18 cellular contexts compared by ENCODE assay signal in the genomic region with DNA sequence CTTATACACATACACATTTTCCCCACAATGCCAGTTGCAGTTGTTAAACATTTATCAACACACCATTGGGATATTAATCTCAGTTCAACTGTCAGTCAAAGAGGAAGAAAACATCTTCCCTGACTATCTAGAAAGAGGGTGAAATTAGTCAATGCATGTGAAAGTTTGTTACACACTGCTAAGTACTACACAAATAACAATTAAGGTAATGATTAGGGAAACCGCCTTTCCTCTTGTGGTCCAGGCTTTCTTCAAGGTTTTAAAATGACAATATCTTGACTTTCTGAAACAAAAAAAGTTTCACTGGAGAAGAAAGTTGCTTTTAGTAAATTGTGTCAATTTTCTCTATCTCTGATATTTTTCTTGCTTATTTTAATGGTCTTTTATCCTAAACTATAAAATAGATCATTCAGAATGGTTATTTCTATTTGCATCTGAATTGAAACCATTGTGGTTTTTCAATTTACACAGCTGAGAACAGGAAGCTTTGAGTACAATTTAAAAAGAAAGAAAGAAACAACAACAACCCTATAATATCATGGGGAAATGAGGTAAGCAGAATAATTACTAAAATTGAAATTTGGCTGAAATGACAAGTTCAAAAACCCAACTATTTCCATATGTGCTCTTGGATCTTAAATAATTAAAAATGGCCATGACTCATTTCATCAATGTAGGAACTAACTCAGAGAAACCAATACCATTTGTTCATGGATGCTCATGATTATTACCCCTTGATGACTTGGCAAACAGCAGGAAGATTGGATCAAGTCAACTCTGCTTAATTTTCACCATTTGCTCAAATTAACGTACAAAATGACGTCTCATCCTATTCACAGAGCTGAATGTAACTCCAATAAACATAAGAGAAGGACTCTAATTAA. TPM values are rescaled to one million over a fixed set of nuclear protein-coding genes. Genes with fewer than 3 reads are reported as not detected.
A peak's percentile ranks its signal among the peaks of the same experiment; 100 is the strongest.
DNase-seq lines count a peak whose midpoint lies in the region; ATAC-seq, FAIRE-seq and TF ChIP-seq lines count a peak whose summit lies in the region.
"Had no signal": no experiment of that assay in that cellular context is flagged by ENCODE, and none has a peak within 500 bp of the region (broad histone marks: within the 10 kb centered on the region; RNA-seq: fewer than 3 reads in every experiment).

No MANE protein-coding gene starts in this region.

- no peak overlapping the region for H2BK5ac ChIP-seq in H9 (ENCODE audit: insufficient read length, low read length)

- no peak overlapping the region for H3K4me2 ChIP-seq in H9 (ENCODE audit: insufficient read depth, insufficient read length, low read length)

- H2BK12ac ChIP-seq in H9 (ENCODE audit: insufficient read length, low read depth, low read length) = no peak overlapping the region

- H3K27ac ChIP-seq in H9 (ENCODE audit: insufficient read length, low read depth, low read length) = no peak overlapping the region

- no peak overlapping the region for H3K4ac ChIP-seq in H9 (ENCODE audit: low read depth, low read length)

- H3K79me2 ChIP-seq in H9 (ENCODE audit: insufficient read depth, low read length) = no peaks in the 10 kb centered on the region

- no peak overlapping the region for H3K23ac ChIP-seq in H9 (ENCODE audit: insufficient read length, low read depth, low read length)

- no peak overlapping the region for H3K56ac ChIP-seq in H9 (ENCODE audit: insufficient read length, low read depth, low read length)

- ATAC-seq in HG03159 (IDR thresholded peaks at IDR 0.05; ENCODE audit: unreplicated experiment) = peak; percentile 96
- ATAC-seq: right cardiac atrium had no signal

- H3T11ph ChIP-seq in H9 (ENCODE audit: low read length) = no peak overlapping the region

- peak; percentile 89 for FAIRE-seq in GM19239 (lab: Jason Lieb, UNC)

- H3K27ac Mint-ChIP-seq in H9 (peak overlapping the region in 2 of 3 experiments; percentile 13 to 54; a peak in 1 of 7 replicates), osteocyte (ENCODE audit: unreplicated experiment) (no peak overlapping the region)
- H3K27ac Mint-ChIP-seq: activated CD4-positive, alpha-beta T cell treated with anti-CD3 and anti-CD28 coated beads, Interleukin-2, amount 10 ng/mL, durations not matched to agents 24 days and 14 days had no signal

- no peaks in the 10 kb centered on the region; the same call in 1 of the 2 replicates for H3K4me1 ChIP-seq in H9 (ENCODE audit: insufficient read depth, low read length)
- H3K4me1 ChIP-seq: HAP-1 had no signal

- no peak overlapping the region for H4K5ac ChIP-seq in H9 (ENCODE audit: insufficient read length, low read depth, low read length)

- H3K14ac ChIP-seq in H9 (ENCODE audit: insufficient read depth, low read length) = no peak overlapping the region

- H2AK5ac ChIP-seq in H9 (ENCODE audit: insufficient read length, low read length) = no peak overlapping the region

- peaks cover 8 to 9% of the 10 kb centered on the region in 2 experiments for H3K4me1 Mint-ChIP-seq in H9
- H3K4me1 Mint-ChIP-seq in osteocyte (ENCODE audit: unreplicated experiment) = no peaks in the 10 kb centered on the region
- H3K4me1 Mint-ChIP-seq: central memory CD8-positive, alpha-beta T cell had no signal

- H3K18ac ChIP-seq in H9 (ENCODE audit: insufficient read length, low read depth, low read length) = no peak overlapping the region

- no peak overlapping the region for H4K91ac ChIP-seq in H9 (ENCODE audit: insufficient read length, low read depth, low read length)

- no peak overlapping the region for H2BK20ac ChIP-seq in H9 (ENCODE audit: low read depth, low read length, poor library complexity, severe bottlenecking)

- no peak overlapping the region for H4K8ac ChIP-seq in H9 (replicated peaks; ENCODE audit: insufficient read length, low read depth, low read length)

- H3K4me3 Mint-ChIP-seq in H9 = no peak overlapping the region
- H3K4me3 Mint-ChIP-seq in osteocyte (ENCODE audit: unreplicated experiment) = no peak overlapping the region
- H3K4me3 Mint-ChIP-seq: activated CD4-positive, alpha-beta T cell treated with anti-CD3 and anti-CD28 coated beads, Interleukin-2, amount 10 ng/mL, durations not matched to agents 24 days and 14 days; central memory CD8-positive, alpha-beta T cell had no signal

- no peaks in the 10 kb centered on the region for H3K79me1 ChIP-seq in H9 (ENCODE audit: insufficient read depth, low read depth, low read length, poor library complexity, severe bottlenecking)

- no peaks in the 10 kb centered on the region for H3K27me3 Mint-ChIP-seq in H9 (ENCODE audit: low read depth)
- peaks cover 4% of the 10 kb centered on the region for H3K27me3 Mint-ChIP-seq in osteocyte (ENCODE audit: unreplicated experiment)
- H3K27me3 Mint-ChIP-seq: central memory CD8-positive, alpha-beta T cell had no signal

- H3K9me3 ChIP-seq in H9 (ENCODE audit: control insufficient read depth, low read depth, low read length) = no peaks in the 10 kb centered on the region
- H3K9me3 ChIP-seq: HAP-1 had no signal

- no peak overlapping the region for H3K9ac ChIP-seq in H9 (ENCODE audit: extremely low read depth, insufficient read length, low read length)

- H3K9me3 Mint-ChIP-seq in H9 (no peaks in the 10 kb centered on the region), osteocyte (ENCODE audit: unreplicated experiment) (no peaks in the 10 kb centered on the region)
- H3K9me3 Mint-ChIP-seq: activated CD4-positive, alpha-beta T cell treated with anti-CD3 and anti-CD28 coated beads, Interleukin-2, amount 10 ng/mL, durations not matched to agents 24 days and 14 days; central memory CD8-positive, alpha-beta T cell had no signal

- no CpG with 5 or more reads among the region's 3 CpGs for WGBS in H9 (ENCODE audit: extremely low coverage, insufficient read length, low lambda C conversion rate)

- H3K23me2 ChIP-seq in H9 (ENCODE audit: insufficient read length, low read depth, low read length, poor library complexity, severe bottlenecking) = no peaks in the 10 kb centered on the region

- H2BK120ac ChIP-seq in H9 (ENCODE audit: low read depth, low read length, poor library complexity, severe bottlenecking) = no peak overlapping the region

- TF ChIP-seq CTCF in GM10266 (IDR thresholded peaks at IDR 0.05; ENCODE audit: control insufficient read depth, insufficient read depth, low read depth, missing control alignments) (no peak), H9 (conservative IDR thresholded peaks at IDR 0.05) (no peak), osteocyte (IDR thresholded peaks at IDR 0.05) (no peak)

- H3K27me3 ChIP-seq in H9 (ENCODE audit: insufficient read depth, low read length) = no peaks in the 10 kb centered on the region

- H3K36me3 Mint-ChIP-seq in H9 (ENCODE audit: insufficient read depth in 1 of 3, low read depth in 3 of 3) (no peaks in the 10 kb centered on the region), osteocyte (ENCODE audit: unreplicated experiment) (no peaks in the 10 kb centered on the region)

- DNase-seq in GM10266 (ENCODE audit: extremely low spot score) (peak; percentile 18), GM19239 (ENCODE audit: insufficient read length, low spot score) (no peak), H9 (no peak), SKM-1 (lab: John Stamatoyannopoulos, UW; ENCODE audit: unreplicated experiment) (no peak), COR-L47 (lab: John Stamatoyannopoulos, UW) (no peak), osteocyte (ENCODE audit: extremely low spot score, unreplicated experiment) (no peak), medulla oblongata (ENCODE audit: extremely low spot score) (no peak)
- DNase-seq: ACHN; activated CD4-positive, alpha-beta T cell treated with anti-CD3 and anti-CD28 coated beads, Interleukin-2, amount 10 ng/mL, durations not matched to agents 24 days and 14 days; activated naive CD4-positive, alpha-beta T cell treated with Interleukin-2 at 50 U/mL for 16 hours; DND-41; NCI-H69; right cardiac atrium had no signal

- H2AFZ ChIP-seq in H9 (ENCODE audit: low read length) = no peak overlapping the region

- no peaks in the 10 kb centered on the region for H4K20me1 ChIP-seq in H9 (ENCODE audit: control insufficient read depth, insufficient read depth, insufficient read length)

- H2BK15ac ChIP-seq in H9 (ENCODE audit: low read depth, low read length) = no peak overlapping the region

RNA-seq across cellular contexts. Expression of gene GPR149, which starts 31.7 kb away (rescaled TPM):
- total RNA-seq in H9 (2021) = not detected in 2 replicates
- total RNA-seq in osteocyte = not detected in 2 replicates
- total RNA-seq: activated CD4-positive, alpha-beta T cell treated with anti-CD3 and anti-CD28 coated beads, Interleukin-2, amount 10 ng/mL, durations not matched to agents 24 days and 14 days; mucosa of gallbladder; right cardiac atrium; ureter had no signal
